ENCODE assay signal across 9 cellular contexts in genomic region chr2:136305517-136306192, GRCh38.
DNase-seq lines count a peak whose midpoint lies in the region; ATAC-seq lines count a peak whose summit lies in the region.
"Had no signal": no experiment of that assay in that cellular context is flagged by ENCODE, and none has a peak within 500 bp of the region (broad histone marks: within the 10 kb centered on the region; RNA-seq: fewer than 3 reads in every experiment).

No MANE protein-coding gene starts in this region.

- no peaks in the 10 kb centered on the region for H3K36me3 ChIP-seq in H7 (replicated peaks; ENCODE audit: control insufficient read depth, insufficient read depth, low read length)

- no peak overlapping the region for H3K27ac Mint-ChIP-seq in activated CD4-positive, alpha-beta memory T cell treated with anti-CD3 and anti-CD28 coated beads, Interleukin-2, amount 10 ng/mL, durations not matched to agents 7 days and 5 days

- no peaks in the 10 kb centered on the region for H3K27me3 Mint-ChIP-seq in activated CD4-positive, alpha-beta memory T cell treated with anti-CD3 and anti-CD28 coated beads, Interleukin-2, amount 10 ng/mL, durations not matched to agents 7 days and 5 days

- POLR2A ChIA-PET in activated CD4-positive, alpha-beta memory T cell treated with anti-CD3 and anti-CD28 coated beads, Interleukin-2, amount 10 ng/mL, durations not matched to agents 7 days and 5 days (lab: Charles Lee), result interaction anchor here (1.0 to 1.6 kb wide), 5 partner anchors 8 to 68 kb away, joined by 3 to 5 read pairs (median 3); no protein-coding TSS in a partner anchor

- H3K9me3 Mint-ChIP-seq in activated CD4-positive, alpha-beta memory T cell treated with anti-CD3 and anti-CD28 coated beads, Interleukin-2, amount 10 ng/mL, durations not matched to agents 7 days and 5 days, result no peaks in the 10 kb centered on the region

- no peak overlapping the region for H3K4me3 ChIP-seq in H7 (ENCODE audit: insufficient read depth, low read depth, low read length)
- H3K4me3 ChIP-seq: SK-N-MC had no signal

- ATAC-seq in HG03558 (IDR thresholded peaks at IDR 0.05; ENCODE audit: extremely low read depth, unreplicated experiment) (peak; percentile 78), left lobe of liver (no peak)

- DNase-seq in stimulated activated naive CD4-positive, alpha-beta T cell treated with Interleukin-2 at 50 U/mL for 16 hours (lab: John Stamatoyannopoulos, UW), result peak; percentile 51
- DNase-seq in stimulated activated naive CD4-positive, alpha-beta T cell (lab: John Stamatoyannopoulos, UW), result no peak
- DNase-seq in activated CD4-positive, alpha-beta memory T cell treated with anti-CD3 and anti-CD28 coated beads, Interleukin-2, amount 10 ng/mL, durations not matched to agents 7 days and 5 days, result peak; percentile 62
- DNase-seq in renal cortical epithelial cell (ENCODE audit: low read depth) (peak; percentile 19), left lobe of liver (ENCODE audit: low spot score) (no peak), anterior cingulate cortex (lab: John Stamatoyannopoulos, UW) (no peak), H7 (no peak)

- H3K4me3 Mint-ChIP-seq in activated CD4-positive, alpha-beta memory T cell treated with anti-CD3 and anti-CD28 coated beads, Interleukin-2, amount 10 ng/mL, durations not matched to agents 7 days and 5 days, result no peak overlapping the region

- H3K36me3 Mint-ChIP-seq in activated CD4-positive, alpha-beta memory T cell treated with anti-CD3 and anti-CD28 coated beads, Interleukin-2, amount 10 ng/mL, durations not matched to agents 7 days and 5 days (ENCODE audit: low read depth), result no peaks in the 10 kb centered on the region

- no peaks in the 10 kb centered on the region for H3K27me3 ChIP-seq in H7 (ENCODE audit: control insufficient read depth, insufficient read depth, low read length)

- H3K4me1 Mint-ChIP-seq in activated CD4-positive, alpha-beta memory T cell treated with anti-CD3 and anti-CD28 coated beads, Interleukin-2, amount 10 ng/mL, durations not matched to agents 7 days and 5 days, result peaks cover 22% of the 10 kb centered on the region

- CTCF ChIA-PET in activated CD4-positive, alpha-beta memory T cell treated with anti-CD3 and anti-CD28 coated beads, Interleukin-2, amount 10 ng/mL, durations not matched to agents 7 days and 5 days (lab: Charles Lee), result no interaction called here

Comparison
In these comparisons a context has a peak if more than half of its experiments do, and no peak if none do; other contexts are left out.
1. DNase-seq: peak in stimulated activated naive CD4-positive, alpha-beta T cell treated with Interleukin-2 at 50 U/mL for 16 hours (single experiment), activated CD4-positive, alpha-beta memory T cell treated with anti-CD3 and anti-CD28 coated beads, Interleukin-2, amount 10 ng/mL, durations not matched to agents 7 days and 5 days (single experiment) and renal cortical epithelial cell (single experiment); none in stimulated activated naive CD4-positive, alpha-beta T cell (0 of 6), left lobe of liver (single experiment), anterior cingulate cortex (0 of 58) and H7 (single experiment).